Comparison of ENCODE assay signal across 1 cellular context in genomic region chr6:37818536-37819176, GRCh38.
A peak's percentile ranks its signal among the peaks of the same experiment; 100 is the strongest.
TF ChIP-seq lines count a peak whose summit lies in the region.

No MANE protein-coding gene starts in this region.

TF ChIP-seq in K562, 482 proteins besides CTCF, POLR2A, EP300 and RAD21 (continued from another document and continues in another):
- TF ChIP-seq MAZ (CRISPR knock-in tag; conservative IDR thresholded peaks at IDR 0.05 in 1 of 2, IDR thresholded peaks at IDR 0.05 in 1 of 2) (no peak), PCBP1 (IDR thresholded peaks at IDR 0.05; ENCODE audit: low read depth, low read length, poor library complexity, severe bottlenecking) (no peak), PCBP2 (IDR thresholded peaks at IDR 0.05; ENCODE audit: low read depth, low read length, poor library complexity, severe bottlenecking) (no peak), MCM2 (IDR thresholded peaks at IDR 0.05; ENCODE audit: low read depth) (no peak), SP1 (CRISPR knock-in tag; IDR thresholded peaks at IDR 0.05) (no peak), FOXJ2 (tag; IDR thresholded peaks at IDR 0.05) (no peak), ZNF696 (CRISPR knock-in tag; conservative IDR thresholded peaks at IDR 0.05) (0 out of 2 replicates have a peak, but pooled peaks have one; percentile 13), RB1 (IDR thresholded peaks at IDR 0.05; ENCODE audit: low read depth) (0 out of 2 replicates have a peak, but pooled peaks have one; percentile 29), MEF2D (tag; conservative IDR thresholded peaks at IDR 0.05; ENCODE audit: low read depth) (no peak), SETDB1 (IDR thresholded peaks at IDR 0.05; ENCODE audit: low read length) (no peak), ZNF511 (CRISPR knock-in tag; IDR thresholded peaks at IDR 0.05) (no peak), NFIX (CRISPR knock-in tag; IDR thresholded peaks at IDR 0.05; ENCODE audit: low read depth) (no peak), SMARCA5 (IDR thresholded peaks at IDR 0.05) (no peak), NCOR1 (IDR thresholded peaks at IDR 0.05) (peak; percentile 5; the same call in 1 of the 2 replicates), HCFC1 (IDR thresholded peaks at IDR 0.05; ENCODE audit: low read depth, low read length) (no peak; the same call in 1 of the 2 replicates), ZBTB5 (IDR thresholded peaks at IDR 0.05) (no peak), BHLHE40 (IDR thresholded peaks at IDR 0.05; ENCODE audit: low read length) (0 out of 2 replicates have a peak, but pooled peaks have one; percentile 24), KLF16 (IDR thresholded peaks at IDR 0.05) (no peak; the same call in 1 of the 2 replicates), NEUROD1 (IDR thresholded peaks at IDR 0.05; ENCODE audit: borderline replicate concordance, low read depth, low read length, partially characterized antibody) (no peak), LARP7 (IDR thresholded peaks at IDR 0.05) (no peak), IFI16 (CRISPR knock-in tag; IDR thresholded peaks at IDR 0.05) (no peak), EP400 (IDR thresholded peaks at IDR 0.05) (peak; percentile 85), ZNF311 (CRISPR knock-in tag; IDR thresholded peaks at IDR 0.05) (no peak), ZNF23 (CRISPR knock-in tag; IDR thresholded peaks at IDR 0.05) (no peak), RHOXF2B (CRISPR knock-in tag; conservative IDR thresholded peaks at IDR 0.05) (no peak), RNF219 (CRISPR knock-in tag; IDR thresholded peaks at IDR 0.05) (no peak), CBX8 (IDR thresholded peaks at IDR 0.05; ENCODE audit: borderline replicate concordance, extremely low read depth, low read depth, low read length, poor library complexity, severe bottlenecking) (no peak), CHD2 (IDR thresholded peaks at IDR 0.05; ENCODE audit: low read depth, low read length) (no peak; the same call in 1 of the 2 replicates), POLR2H (tag; IDR thresholded peaks at IDR 0.05; ENCODE audit: low read depth) (peak; percentile 94), SAP30 (IDR thresholded peaks at IDR 0.05; ENCODE audit: borderline replicate concordance, insufficient read depth, low read depth, low read length, poor library complexity, severe bottlenecking) (peak; percentile 5), SREBF1 (IDR thresholded peaks at IDR 0.05; ENCODE audit: borderline replicate concordance, low read depth, low read length) (no peak), ZNF197 (CRISPR knock-in tag; IDR thresholded peaks at IDR 0.05; ENCODE audit: low read depth) (peak; percentile 85; the same call in 1 of the 2 replicates), ELF4 (CRISPR knock-in tag; IDR thresholded peaks at IDR 0.05) (peak; percentile 99), STAT5A (IDR thresholded peaks at IDR 0.05; ENCODE audit: borderline replicate concordance, low read length) (no peak), ZNF212 (CRISPR knock-in tag; IDR thresholded peaks at IDR 0.05) (no peak), GABPB1 (CRISPR knock-in tag; IDR thresholded peaks at IDR 0.05) (peak; percentile 6; the same call in 1 of the 2 replicates), GTF2B (IDR thresholded peaks at IDR 0.05; ENCODE audit: extremely low read depth, insufficient read length) (peak; percentile 40), MBD1 (CRISPR knock-in tag; IDR thresholded peaks at IDR 0.05) (no peak), ZNF79 (CRISPR knock-in tag; IDR thresholded peaks at IDR 0.05; ENCODE audit: low read depth) (no peak), NCOA6 (IDR thresholded peaks at IDR 0.05) (no peak), NR4A1 (CRISPR knock-in tag; IDR thresholded peaks at IDR 0.05) (peak; percentile 8; the same call in 1 of the 2 replicates), NR4A1 (tag; IDR thresholded peaks at IDR 0.05) (peak; percentile 50; the same call in 1 of the 2 replicates)
- TF ChIP-seq, protein P1, sequence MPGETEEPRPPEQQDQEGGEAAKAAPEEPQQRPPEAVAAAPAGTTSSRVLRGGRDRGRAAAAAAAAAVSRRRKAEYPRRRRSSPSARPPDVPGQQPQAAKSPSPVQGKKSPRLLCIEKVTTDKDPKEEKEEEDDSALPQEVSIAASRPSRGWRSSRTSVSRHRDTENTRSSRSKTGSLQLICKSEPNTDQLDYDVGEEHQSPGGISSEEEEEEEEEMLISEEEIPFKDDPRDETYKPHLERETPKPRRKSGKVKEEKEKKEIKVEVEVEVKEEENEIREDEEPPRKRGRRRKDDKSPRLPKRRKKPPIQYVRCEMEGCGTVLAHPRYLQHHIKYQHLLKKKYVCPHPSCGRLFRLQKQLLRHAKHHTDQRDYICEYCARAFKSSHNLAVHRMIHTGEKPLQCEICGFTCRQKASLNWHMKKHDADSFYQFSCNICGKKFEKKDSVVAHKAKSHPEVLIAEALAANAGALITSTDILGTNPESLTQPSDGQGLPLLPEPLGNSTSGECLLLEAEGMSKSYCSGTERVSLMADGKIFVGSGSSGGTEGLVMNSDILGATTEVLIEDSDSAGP (CRISPR knock-in tag; IDR thresholded peaks at IDR 0.05): no peak
- TF ChIP-seq, protein P2, sequence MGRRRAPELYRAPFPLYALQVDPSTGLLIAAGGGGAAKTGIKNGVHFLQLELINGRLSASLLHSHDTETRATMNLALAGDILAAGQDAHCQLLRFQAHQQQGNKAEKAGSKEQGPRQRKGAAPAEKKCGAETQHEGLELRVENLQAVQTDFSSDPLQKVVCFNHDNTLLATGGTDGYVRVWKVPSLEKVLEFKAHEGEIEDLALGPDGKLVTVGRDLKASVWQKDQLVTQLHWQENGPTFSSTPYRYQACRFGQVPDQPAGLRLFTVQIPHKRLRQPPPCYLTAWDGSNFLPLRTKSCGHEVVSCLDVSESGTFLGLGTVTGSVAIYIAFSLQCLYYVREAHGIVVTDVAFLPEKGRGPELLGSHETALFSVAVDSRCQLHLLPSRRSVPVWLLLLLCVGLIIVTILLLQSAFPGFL (CRISPR knock-in tag; IDR thresholded peaks at IDR 0.05): no peak
- TF ChIP-seq, protein P3, sequence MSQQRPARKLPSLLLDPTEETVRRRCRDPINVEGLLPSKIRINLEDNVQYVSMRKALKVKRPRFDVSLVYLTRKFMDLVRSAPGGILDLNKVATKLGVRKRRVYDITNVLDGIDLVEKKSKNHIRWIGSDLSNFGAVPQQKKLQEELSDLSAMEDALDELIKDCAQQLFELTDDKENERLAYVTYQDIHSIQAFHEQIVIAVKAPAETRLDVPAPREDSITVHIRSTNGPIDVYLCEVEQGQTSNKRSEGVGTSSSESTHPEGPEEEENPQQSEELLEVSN (IDR thresholded peaks at IDR 0.05; ENCODE audit: borderline replicate concordance in 1 of 2, extremely low read depth in 1 of 2, insufficient read depth in 1 of 2, insufficient read length in 1 of 2, low read depth in 1 of 2, low read length in 1 of 2, poor library complexity in 1 of 2, severe bottlenecking in 1 of 2): no peak
- TF ChIP-seq, protein P4, sequence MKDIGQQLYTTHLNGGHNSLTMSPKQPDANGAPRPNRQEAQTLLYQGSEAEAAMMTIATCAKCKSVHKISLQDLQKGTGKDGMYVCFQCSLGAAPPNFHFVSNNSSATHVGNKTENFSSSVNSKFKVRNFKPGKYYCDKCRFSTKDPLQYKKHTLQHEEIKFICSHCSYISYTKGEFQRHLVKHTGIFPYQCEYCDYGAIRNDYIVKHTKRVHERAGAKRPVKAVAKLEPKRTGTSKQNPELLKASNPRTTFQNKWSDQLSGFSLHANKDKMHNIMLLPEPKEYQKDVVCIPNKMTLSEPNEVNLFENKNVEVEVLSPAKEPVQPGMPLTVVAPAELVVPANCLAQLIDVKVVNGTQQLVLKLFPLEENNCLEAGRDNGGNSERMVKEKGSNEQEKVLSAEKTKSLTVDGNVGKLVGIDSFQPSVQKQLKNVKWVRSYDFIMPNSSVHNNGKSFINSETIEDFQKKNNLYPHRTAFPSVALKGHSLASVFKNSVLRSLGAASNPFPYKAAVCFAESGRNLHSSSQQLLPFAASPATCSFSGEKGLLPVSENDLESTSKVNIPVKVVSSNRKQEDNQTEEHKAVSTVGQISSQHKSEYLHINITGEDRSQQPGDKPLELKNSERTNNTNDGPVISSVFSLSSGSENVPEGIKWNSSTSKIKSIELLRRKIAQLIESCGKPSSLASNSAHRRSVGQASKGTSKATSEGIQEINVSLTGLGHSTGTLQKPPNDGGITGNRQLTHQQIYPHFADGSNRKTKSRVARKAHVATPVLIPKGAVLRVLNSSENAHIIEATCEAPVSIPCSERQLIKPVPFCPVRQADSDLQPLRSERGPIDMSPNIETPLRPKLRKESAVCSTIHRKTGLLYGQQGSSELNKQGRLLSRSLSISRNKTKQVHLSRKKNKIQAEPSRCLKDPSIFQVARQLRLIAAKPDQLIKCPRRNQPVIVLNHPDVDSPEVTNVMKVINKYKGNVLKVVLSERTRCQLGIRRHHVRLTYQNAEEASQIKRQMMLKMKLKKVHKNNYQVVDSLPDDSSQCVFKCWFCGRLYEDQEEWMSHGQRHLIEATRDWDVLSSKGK (CRISPR knock-in tag; IDR thresholded peaks at IDR 0.05): no peak
- TF ChIP-seq, protein P5, sequence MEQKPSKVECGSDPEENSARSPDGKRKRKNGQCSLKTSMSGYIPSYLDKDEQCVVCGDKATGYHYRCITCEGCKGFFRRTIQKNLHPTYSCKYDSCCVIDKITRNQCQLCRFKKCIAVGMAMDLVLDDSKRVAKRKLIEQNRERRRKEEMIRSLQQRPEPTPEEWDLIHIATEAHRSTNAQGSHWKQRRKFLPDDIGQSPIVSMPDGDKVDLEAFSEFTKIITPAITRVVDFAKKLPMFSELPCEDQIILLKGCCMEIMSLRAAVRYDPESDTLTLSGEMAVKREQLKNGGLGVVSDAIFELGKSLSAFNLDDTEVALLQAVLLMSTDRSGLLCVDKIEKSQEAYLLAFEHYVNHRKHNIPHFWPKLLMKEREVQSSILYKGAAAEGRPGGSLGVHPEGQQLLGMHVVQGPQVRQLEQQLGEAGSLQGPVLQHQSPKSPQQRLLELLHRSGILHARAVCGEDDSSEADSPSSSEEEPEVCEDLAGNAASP (IDR thresholded peaks at IDR 0.05): no peak
- TF ChIP-seq, protein P6, sequence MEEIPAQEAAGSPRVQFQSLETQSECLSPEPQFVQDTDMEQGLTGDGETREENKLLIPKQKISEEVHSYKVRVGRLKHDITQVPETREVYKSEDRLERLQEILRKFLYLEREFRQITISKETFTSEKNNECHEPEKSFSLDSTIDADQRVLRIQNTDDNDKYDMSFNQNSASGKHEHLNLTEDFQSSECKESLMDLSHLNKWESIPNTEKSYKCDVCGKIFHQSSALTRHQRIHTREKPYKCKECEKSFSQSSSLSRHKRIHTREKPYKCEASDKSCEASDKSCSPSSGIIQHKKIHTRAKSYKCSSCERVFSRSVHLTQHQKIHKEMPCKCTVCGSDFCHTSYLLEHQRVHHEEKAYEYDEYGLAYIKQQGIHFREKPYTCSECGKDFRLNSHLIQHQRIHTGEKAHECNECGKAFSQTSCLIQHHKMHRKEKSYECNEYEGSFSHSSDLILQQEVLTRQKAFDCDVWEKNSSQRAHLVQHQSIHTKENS (CRISPR knock-in tag; IDR thresholded peaks at IDR 0.05): no peak
